In genomic region chr13:42049454-42049780, GRCh38 we compare ENCODE assay signal across 9 cellular contexts. TPM values are rescaled to one million over a fixed set of nuclear protein-coding genes. Genes with fewer than 3 reads are reported as not detected.
DNase-seq lines count a peak whose midpoint lies in the region; ATAC-seq, FAIRE-seq and TF ChIP-seq lines count a peak whose summit lies in the region.
"Had no signal": no experiment of that assay in that cellular context is flagged by ENCODE, and none has a peak within 500 bp of the region (broad histone marks: within the 10 kb centered on the region; RNA-seq: fewer than 3 reads in every experiment).

No MANE protein-coding gene starts in this region.

- peak; percentile 30 to 49 for TF ChIP-seq POLR2A in gastroesophageal sphincter (IDR thresholded peaks at IDR 0.05)

- FAIRE-seq in small intestine (lab: Jason Lieb, UNC), result no peak
- FAIRE-seq in GM19239 (lab: Jason Lieb, UNC), result no peak
- FAIRE-seq: colon had no signal

- ATAC-seq in left cardiac atrium (no peak), gastroesophageal sphincter (no peak)

- intact Hi-C loops in left ventricle myocardium inferior (cut with micrococcal nuclease), result no loop called here
- intact Hi-C loops in left cardiac atrium (cut with DNase I), result loop anchor here in 1 of 2 donors (5.0 to 10.0 kb wide), 2 partner anchors 55 to 382 kb away; no protein-coding TSS in a partner anchor

- H3K4me3 ChIP-seq in left ventricle myocardium inferior (peak overlapping the region; percentile 91), SK-N-MC (peak overlapping the region; percentile 87), gastroesophageal sphincter (peak overlapping the region; percentile 96 to 98), small intestine (ENCODE audit: low read depth in 1 of 2, low read length in 2 of 2) (peak overlapping the region; percentile 47 to 99)

- H3K27ac ChIP-seq in left ventricle myocardium inferior (replicated peaks), result peak overlapping the region; percentile 93
- no peak overlapping the region for H3K27ac ChIP-seq in SK-N-MC
- H3K27ac ChIP-seq in gastroesophageal sphincter, result peak overlapping the region; percentile 83 to 95 (median 93)
- H3K27ac ChIP-seq in small intestine (ENCODE audit: low read depth in 1 of 2, low read length in 1 of 2), result peak overlapping the region in 1 of 2 donors; percentile 68

- H3K4me1 ChIP-seq in left ventricle myocardium inferior (peaks cover 43% of the 10 kb centered on the region), gastroesophageal sphincter (peaks cover 0 to 44% (median 4%) of the 10 kb centered on the region in 3 donors), small intestine (ENCODE audit: control insufficient read depth in 2 of 2, insufficient read depth in 1 of 2, low read depth in 1 of 2, low read length in 1 of 2) (peaks cover 0 to 3% of the 10 kb centered on the region in 2 donors)

- peak overlapping the region; percentile 68 for H3K9ac ChIP-seq in SK-N-MC (ENCODE audit: insufficient read length)

- WGBS in gastroesophageal sphincter (ENCODE audit: low coverage in 1 of 2), 2 donors, result 4 to 50% methylated on average over 1 to 5 of the region's 11 CpGs
- WGBS in small intestine, 3 donors, result 1 to 6% (median 3%) methylated on average over 11 of the region's 11 CpGs

- DNase-seq in left ventricle myocardium inferior (no peak), left cardiac atrium (no peak), SK-N-MC (ENCODE audit: low read depth, low spot score) (no peak), small intestine (no peak), middle frontal gyrus (ENCODE audit: extremely low spot score, low spot score) (no peak), GM19239 (ENCODE audit: insufficient read length, low spot score) (no peak), Kasumi-1 (lab: John Stamatoyannopoulos, UW) (no peak)

- no peaks in the 10 kb centered on the region for H3K27me3 ChIP-seq in left ventricle myocardium inferior (ENCODE audit: low read depth)
- H3K27me3 ChIP-seq in gastroesophageal sphincter, result no peaks in the 10 kb centered on the region
- no peaks in the 10 kb centered on the region for H3K27me3 ChIP-seq in small intestine (ENCODE audit: control insufficient read depth in 2 of 2, insufficient read depth in 2 of 2, low read length in 2 of 2)

- TF ChIP-seq CTCF in left ventricle myocardium inferior (IDR thresholded peaks at IDR 0.05; ENCODE audit: borderline replicate concordance) (no peak), gastroesophageal sphincter (IDR thresholded peaks at IDR 0.05) (peak in 1 of 4 experiments; percentile 8)

- H3K36me3 ChIP-seq in left ventricle myocardium inferior (no peaks in the 10 kb centered on the region), SK-N-MC (ENCODE audit: insufficient read depth, low read length) (no peaks in the 10 kb centered on the region), gastroesophageal sphincter (no peaks in the 10 kb centered on the region), small intestine (ENCODE audit: control insufficient read depth in 2 of 2, insufficient read depth in 2 of 2, low read length in 2 of 2) (no peaks in the 10 kb centered on the region)

- H3K9me3 ChIP-seq in left ventricle myocardium inferior (replicated peaks) (no peaks in the 10 kb centered on the region), SK-N-MC (ENCODE audit: low read depth, low read length) (no peaks in the 10 kb centered on the region), gastroesophageal sphincter (no peaks in the 10 kb centered on the region), small intestine (ENCODE audit: control insufficient read depth, low read depth) (no peaks in the 10 kb centered on the region)

- TF ChIP-seq EP300 in gastroesophageal sphincter (IDR thresholded peaks at IDR 0.05), result no peak

RNA-seq across cellular contexts. Expression of gene DGKH, which starts 1.0 kb away (rescaled TPM):
- total RNA-seq in left ventricle myocardium inferior (4.8 TPM), left cardiac atrium (1 to 10 TPM; 4.0 to 8.8 TPM), gastroesophageal sphincter (10 to 100 TPM; 18.6 to 32.5 (median 19.6) TPM)
- 1 to 10 TPM in 1 of 3 donors, under 1 TPM in 2; 0.45 to 3.4 (median 0.54) TPM for polyA plus RNA-seq in small intestine
